25 cellular contexts compared by ENCODE assay signal in the genomic region with DNA sequence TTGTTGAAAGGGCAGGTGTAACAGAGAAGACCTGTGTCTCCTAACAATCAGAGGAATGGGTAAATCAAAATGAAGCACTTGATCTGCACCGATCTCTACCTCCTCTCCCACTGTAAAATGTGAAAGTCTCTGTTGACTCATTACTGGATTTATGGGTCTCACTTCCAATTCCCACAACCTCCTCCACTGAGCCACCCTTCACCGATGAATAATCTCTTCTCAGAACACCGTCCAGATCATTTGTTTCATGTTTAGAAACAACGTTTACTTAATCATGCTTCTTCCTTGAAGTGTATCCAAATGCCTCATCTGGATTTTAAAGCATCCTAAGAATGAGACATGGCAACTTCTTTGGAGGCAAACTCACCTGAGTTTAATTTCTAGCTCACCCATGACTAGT.
DNase-seq lines count a peak whose midpoint lies in the region; ATAC-seq lines count a peak whose summit lies in the region.
"Had no signal": no experiment of that assay in that cellular context is flagged by ENCODE, and none has a peak within 500 bp of the region (broad histone marks: within the 10 kb centered on the region; RNA-seq: fewer than 3 reads in every experiment).

No MANE protein-coding gene starts in this region.

- no peaks in the 10 kb centered on the region for H3K36me3 Mint-ChIP-seq in activated CD8-positive, alpha-beta memory T cell treated with anti-CD3 and anti-CD28 coated beads, Interleukin-2, amount 10 ng/mL, durations not matched to agents 7 days and 5 days
- H3K36me3 Mint-ChIP-seq: natural killer cell treated with Interleukin-12 subunit alpha and Interleukin-12 subunit beta and Interleukin-15 and Interleukin-18, amount 100 ng/mL, for 72 hours; WTC11 had no signal

- peaks cover 8% of the 10 kb centered on the region for H3K27me3 Mint-ChIP-seq in activated CD8-positive, alpha-beta memory T cell treated with anti-CD3 and anti-CD28 coated beads, Interleukin-2, amount 10 ng/mL, durations not matched to agents 7 days and 5 days

- no peak for DNase-seq in activated CD8-positive, alpha-beta memory T cell treated with anti-CD3 and anti-CD28 coated beads, Interleukin-2, amount 10 ng/mL, durations not matched to agents 7 days and 5 days
- no peak for DNase-seq in activated CD8-positive, alpha-beta memory T cell treated with anti-CD3 and anti-CD28 coated beads, Interleukin-2, amount 50 U/mL, for 48 hours
- DNase-seq in A172 (ENCODE audit: low spot score) = peak; percentile 13
- peak; percentile 79 for DNase-seq in epithelial cell of prostate (ENCODE audit: low read depth, low spot score)
- no peak for DNase-seq in 8988T
- no peak for DNase-seq in NCI-H526 treated with DMSO at 0.1 percent for 48 hours (lab: John Stamatoyannopoulos, UW)
- no peak for DNase-seq in NCI-H446 (lab: John Stamatoyannopoulos, UW)
- DNase-seq: activated CD8-positive, alpha-beta memory T cell treated with anti-CD3 and anti-CD28 coated beads, Interleukin-2, amount 50 U/mL, for 4 hours; DMS 273 treated with DMSO at 0.1 percent for 48 hours; glutamatergic neuron; KBM-7; MG63; NCI-H1105; NCI-H187 treated with DMSO at 0.1 percent for 48 hours; NCI-H2171 treated with DMSO at 0.1 percent for 48 hours; NCI-H524 treated with DMSO at 0.1 percent for 48 hours; OCI-M1; thyroid gland had no signal

- H3K9me3 Mint-ChIP-seq in activated CD8-positive, alpha-beta memory T cell treated with anti-CD3 and anti-CD28 coated beads, Interleukin-2, amount 10 ng/mL, durations not matched to agents 7 days and 5 days (ENCODE audit: low read depth) = no peaks in the 10 kb centered on the region
- H3K9me3 Mint-ChIP-seq: natural killer cell treated with Interleukin-12 subunit alpha and Interleukin-12 subunit beta and Interleukin-15 and Interleukin-18, amount 100 ng/mL, for 72 hours had no signal

- H3K4me3 Mint-ChIP-seq in activated CD8-positive, alpha-beta memory T cell treated with anti-CD3 and anti-CD28 coated beads, Interleukin-2, amount 10 ng/mL, durations not matched to agents 7 days and 5 days = no peak overlapping the region
- H3K4me3 Mint-ChIP-seq: B cell; natural killer cell treated with Interleukin-12 subunit alpha and Interleukin-12 subunit beta and Interleukin-15 and Interleukin-18, amount 100 ng/mL, for 72 hours; WTC11 had no signal

- peaks cover 12% of the 10 kb centered on the region for H3K4me1 Mint-ChIP-seq in activated CD8-positive, alpha-beta memory T cell treated with anti-CD3 and anti-CD28 coated beads, Interleukin-2, amount 10 ng/mL, durations not matched to agents 7 days and 5 days
- H3K4me1 Mint-ChIP-seq: B cell, WTC11 had no signal

- CTCF ChIA-PET in activated CD8-positive, alpha-beta memory T cell treated with anti-CD3 and anti-CD28 coated beads, Interleukin-2, amount 10 ng/mL, durations not matched to agents 7 days and 5 days (lab: Charles Lee) = no interaction called here

- H3K27ac Mint-ChIP-seq in activated CD8-positive, alpha-beta memory T cell treated with anti-CD3 and anti-CD28 coated beads, Interleukin-2, amount 10 ng/mL, durations not matched to agents 7 days and 5 days = no peak overlapping the region
- H3K27ac Mint-ChIP-seq: B cell; natural killer cell treated with Interleukin-12 subunit alpha and Interleukin-12 subunit beta and Interleukin-15 and Interleukin-18, amount 100 ng/mL, for 72 hours; WTC11 had no signal

- peak overlapping the region; percentile 60 for H3K27ac ChIP-seq in epithelial cell of prostate
- H3K27ac ChIP-seq: cardiac muscle cell, SK-N-MC, thyroid gland had no signal

- peak; percentile 30 for ATAC-seq in activated CD8-positive, alpha-beta memory T cell treated with anti-CD3 and anti-CD28 coated beads, Interleukin-2, amount 10 ng/mL, durations not matched to agents 7 days and 5 days
- peak; percentile 41 for ATAC-seq in HG02870 (IDR thresholded peaks at IDR 0.05; ENCODE audit: unreplicated experiment)
- ATAC-seq: GM12878, WTC11 had no signal

Comparison
In these comparisons a context has a peak if more than half of its experiments do, and no peak if none do; other contexts are left out.
1. DNase-seq: peak in A172 (single experiment) and epithelial cell of prostate (single experiment); none in activated CD8-positive, alpha-beta memory T cell treated with anti-CD3 and anti-CD28 coated beads, Interleukin-2, amount 10 ng/mL, durations not matched to agents 7 days and 5 days (single experiment), activated CD8-positive, alpha-beta memory T cell treated with anti-CD3 and anti-CD28 coated beads, Interleukin-2, amount 50 U/mL, for 48 hours (single experiment), 8988T (single experiment), NCI-H526 treated with DMSO at 0.1 percent for 48 hours (single experiment) and NCI-H446 (0 of 2).